In the genomic region with DNA sequence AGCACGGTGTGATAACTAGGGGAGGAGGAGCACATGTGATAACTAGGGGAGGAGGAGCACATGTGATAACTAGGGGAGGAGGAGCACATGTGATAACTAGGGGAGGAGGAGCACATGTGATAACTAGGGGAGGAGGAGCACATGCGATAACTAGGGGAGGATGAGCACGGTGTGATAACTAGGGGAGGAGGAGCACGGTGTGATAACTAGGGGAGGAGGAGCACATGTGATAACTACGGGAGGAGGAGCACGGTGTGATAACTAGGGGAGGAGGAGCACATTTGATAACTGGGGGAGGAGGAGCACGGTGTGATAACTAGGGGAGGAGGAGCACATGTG, we compare ENCODE assay signal across 5 cellular contexts.
DNase-seq lines count a peak whose midpoint lies in the region; ATAC-seq, FAIRE-seq and TF ChIP-seq lines count a peak whose summit lies in the region.
"Not testable (repeated sequence)": the region's sequence is repeated elsewhere in the genome, so short reads cannot be mapped to it uniquely, and the experiment has no call there.

No MANE protein-coding gene starts in this region.

- H3K79me1 ChIP-seq in H1 (ENCODE audit: low read depth, low read length): not testable (repeated sequence)

- H2BK120ac ChIP-seq in H1 (replicated peaks; ENCODE audit: low read depth, low read length): not testable (repeated sequence)

- not testable (repeated sequence) for BruUV-seq in A673 (replicated peaks; lab: Mats Ljungman, UMichigan); K562 (replicated peaks; lab: Mats Ljungman, UMichigan); HepG2 (replicated peaks; lab: Mats Ljungman, UMichigan)

- not testable (repeated sequence) for H3K36me3 ChIP-seq in A673 (ENCODE audit: insufficient read depth, low read length, poor library complexity, severe bottlenecking); K562 (ENCODE audit: control insufficient read depth, insufficient read depth, low read length); H1 (ENCODE audit: control insufficient read depth in 2 of 4, insufficient read depth in 4 of 4, low read length in 3 of 4); HepG2 (replicated peaks in 1 of 2; ENCODE audit: control insufficient read depth in 1 of 2, insufficient read depth in 2 of 2, low read length in 2 of 2)

- H3K14ac ChIP-seq in H1 (ENCODE audit: insufficient read length): not testable (repeated sequence)

- peak; percentile 11; the same call in 1 of the 2 replicates for TF ChIP-seq CTCF in A673 (conservative IDR thresholded peaks at IDR 0.05; ENCODE audit: low read depth, low read length)
- not testable (repeated sequence) for TF ChIP-seq CTCF in K562 (IDR thresholded peaks at IDR 0.05 in 2 of 3, conservative IDR thresholded peaks at IDR 0.05 in 1 of 3; ENCODE audit: insufficient read depth in 2 of 3, low read depth in 1 of 3, low read length in 3 of 3); H1 (IDR thresholded peaks at IDR 0.05; ENCODE audit: control extremely low read depth in 1 of 3, insufficient read depth in 1 of 3, low read depth in 1 of 3, low read length in 3 of 3); HepG2 (CRISPR knock-in tag; IDR thresholded peaks at IDR 0.05)

- CTCF ChIA-PET in A673 (lab: Charles Lee); K562 (lab: Yijun Ruan, JAX; ENCODE audit: low intra/inter-chr PET ratio); HepG2 (lab: Yijun Ruan, JAX; ENCODE audit: low intra/inter-chr PET ratio, low total read pairs): not testable (repeated sequence)
- CTCF ChIA-PET in HEK293T (lab: Yijun Ruan, JAX) (interaction anchor here (1.2 kb wide), 1 partner anchor 11 kb away, joined by 3 read pairs; no protein-coding TSS in a partner anchor), H1 (lab: Charles Lee; ENCODE audit: partially characterized antibody) (interaction anchor here (1.4 to 2.0 kb wide), 4 partner anchors 10 to 99 kb away, joined by 5 to 11 read pairs (median 7); no protein-coding TSS in a partner anchor)

- TF ChIP-seq RAD21 in K562 (CRISPR knock-in tag; conservative IDR thresholded peaks at IDR 0.05 in 1 of 2, IDR thresholded peaks at IDR 0.05 in 1 of 2); H1 (IDR thresholded peaks at IDR 0.05 in 1 of 2, conservative IDR thresholded peaks at IDR 0.05 in 1 of 2; ENCODE audit: low read depth in 2 of 2, low read length in 2 of 2); HepG2 (CRISPR knock-in tag; IDR thresholded peaks at IDR 0.05): not testable (repeated sequence)

- 17% methylated on average over 6 of the region's 7 CpGs for WGBS in K562 (ENCODE audit: insufficient coverage, low coverage, missing lambda C conversion rate)
- WGBS in H1 (ENCODE audit: extremely low coverage in 1 of 2, insufficient coverage in 1 of 2, insufficient read length in 1 of 2, insufficient replicate concordance in 2 of 2, low coverage in 1 of 2, low lambda C conversion rate in 2 of 2, missing lambda C conversion rate in 1 of 2), 2 experiments: 94% methylated on average over 6 of the region's 7 CpGs; no CpG with 5 or more reads in 1 of the 2 experiments
- 56% methylated on average over 7 of the region's 7 CpGs for WGBS in HepG2 (ENCODE audit: low lambda C conversion rate)

- H3K56ac ChIP-seq in H1 (replicated peaks; ENCODE audit: insufficient read length, low read depth, low read length): not testable (repeated sequence)

- not testable (repeated sequence) for FAIRE-seq in K562 (lab: Jason Lieb, UNC); H1 (lab: Jason Lieb, UNC); HepG2 (lab: Jason Lieb, UNC)

- H4K91ac ChIP-seq in H1 (replicated peaks; ENCODE audit: insufficient read length, low read length): not testable (repeated sequence)

- TF ChIP-seq POLR2A in K562 (conservative IDR thresholded peaks at IDR 0.05); H1 (IDR thresholded peaks at IDR 0.05; ENCODE audit: control extremely low read depth in 1 of 2, low read depth in 2 of 2, low read length in 2 of 2); HepG2 (IDR thresholded peaks at IDR 0.05; ENCODE audit: insufficient read depth in 1 of 2, low read depth in 2 of 2, low read length in 2 of 2): not testable (repeated sequence)

- not testable (repeated sequence) for H2AK5ac ChIP-seq in H1 (ENCODE audit: low read depth, low read length)

- H3K9ac ChIP-seq in K562 (ENCODE audit: insufficient read depth in 1 of 2, low read depth in 2 of 2, low read length in 2 of 2); H1 (replicated peaks in 1 of 4; ENCODE audit: extremely low read depth in 1 of 4, low read depth in 3 of 4, low read length in 3 of 4); HepG2 (ENCODE audit: insufficient read depth, low read depth, low read length): not testable (repeated sequence)

- H2BK12ac ChIP-seq in H1 (ENCODE audit: low read depth, low read length): not testable (repeated sequence)

- DNase-seq in A673 (ENCODE audit: low spot score); HEK293T (ENCODE audit: extremely low spot score); K562 (ENCODE audit: extremely low read depth in 1 of 4, low spot score in 3 of 4); H1 (ENCODE audit: low read depth in 1 of 2, low spot score in 2 of 2); HepG2 (ENCODE audit: low spot score): not testable (repeated sequence)

- not testable (repeated sequence) for H3K27ac ChIP-seq in A673 (ENCODE audit: low read depth, low read length, poor library complexity, severe bottlenecking); K562 (ENCODE audit: extremely low read depth, low read depth, low read length); H1 (ENCODE audit: low read depth, low read length); HepG2 (ENCODE audit: extremely low read length, insufficient read depth, low read length)

- not testable (repeated sequence) for H2BK15ac ChIP-seq in H1 (ENCODE audit: low read length)

- not testable (repeated sequence) for H3K4me2 ChIP-seq in K562 (ENCODE audit: insufficient read depth, low read length); H1 (ENCODE audit: insufficient read depth in 1 of 2, low read depth in 2 of 2, low read length in 2 of 2); HepG2 (ENCODE audit: low read depth, low read length)

- H3K9me1 ChIP-seq in K562 (ENCODE audit: control insufficient read depth, insufficient read depth, low read length): not testable (repeated sequence)

- not testable (repeated sequence) for H3K79me2 ChIP-seq in K562 (ENCODE audit: control insufficient read depth, insufficient read depth, low read length); H1 (ENCODE audit: control insufficient read depth in 1 of 2, insufficient read depth in 2 of 2, low read length in 2 of 2); HepG2 (ENCODE audit: insufficient read depth, low read length)

- in situ Hi-C loops in K562 (cut with MboI); HepG2 (cut with HindIII; ENCODE audit: extremely low pct_ligation_motif_present, low pct_unique_long_range_greater_than_20kb): not testable (repeated sequence)

- POLR2A ChIA-PET in A673 (lab: Charles Lee; ENCODE audit: low non-redundant PET); HEK293T (lab: Yijun Ruan, JAX); K562 (lab: Yijun Ruan, JAX); H1 (lab: Charles Lee; ENCODE audit: partially characterized antibody); HepG2 (lab: Yijun Ruan, JAX): not testable (repeated sequence)

- not testable (repeated sequence) for H4K8ac ChIP-seq in H1 (ENCODE audit: extremely low read depth, insufficient read depth, low read length)

- not testable (repeated sequence) for H3K23ac ChIP-seq in H1 (ENCODE audit: insufficient read length)

- H2BK20ac ChIP-seq in H1 (ENCODE audit: low read length): not testable (repeated sequence)

- TF ChIP-seq EP300 in K562 (IDR thresholded peaks at IDR 0.05; ENCODE audit: low read length); H1 (IDR thresholded peaks at IDR 0.05; ENCODE audit: borderline replicate concordance in 1 of 2, low read depth in 2 of 2, low read length in 2 of 2); HepG2 (IDR thresholded peaks at IDR 0.05; ENCODE audit: low read depth in 2 of 2, low read length in 2 of 2); HepG2 (CRISPR knock-in tag; IDR thresholded peaks at IDR 0.05; ENCODE audit: borderline replicate concordance): not testable (repeated sequence)

- not testable (repeated sequence) for H3K4ac ChIP-seq in H1 (replicated peaks; ENCODE audit: insufficient read length, low read depth, low read length)

- not testable (repeated sequence) for ATAC-seq in K562, HepG2

- not testable (repeated sequence) for H3K18ac ChIP-seq in H1 (ENCODE audit: extremely low read depth, low read length)

- not testable (repeated sequence) for H3K4me3 ChIP-seq in A673 (ENCODE audit: low read depth, low read length, poor library complexity, severe bottlenecking); K562; H1 (ENCODE audit: extremely low read depth in 1 of 4, insufficient read depth in 2 of 4, low read depth in 3 of 4, low read length in 4 of 4); HepG2 (replicated peaks in 1 of 3; ENCODE audit: insufficient read depth in 1 of 3, low read depth in 2 of 3, low read length in 3 of 3)

- H4K5ac ChIP-seq in H1 (ENCODE audit: insufficient read length, low read depth, low read length): not testable (repeated sequence)

- not testable (repeated sequence) for H3K9me3 ChIP-seq in A673 (ENCODE audit: low read depth, low read length, poor library complexity, severe bottlenecking); K562 (replicated peaks; ENCODE audit: control insufficient read depth, insufficient read depth, low read depth, low read length); H1 (ENCODE audit: insufficient read depth in 2 of 2, low read depth in 1 of 2, low read length in 1 of 2); HepG2 (ENCODE audit: low read length)

- H3K27me3 ChIP-seq in A673 (replicated peaks; ENCODE audit: insufficient read depth, low read depth, low read length, poor library complexity); H1 (replicated peaks in 1 of 4; ENCODE audit: control insufficient read depth in 3 of 4, extremely low read depth in 1 of 4, insufficient read depth in 3 of 4, low read length in 3 of 4); HepG2 (ENCODE audit: control insufficient read depth in 1 of 2, insufficient read depth in 2 of 2, low read length in 2 of 2): not testable (repeated sequence)
- peaks cover 19 to 32% of the 10 kb centered on the region in 2 experiments; a peak in 4 of 5 replicates for H3K27me3 ChIP-seq in K562 (ENCODE audit: control insufficient read depth in 2 of 2, insufficient read depth in 2 of 2, low read length in 2 of 2)

- intact Hi-C loops in A673 (cut with micrococcal nuclease; ENCODE audit: unreplicated experiment); K562 (cut with micrococcal nuclease); HepG2 (cut with micrococcal nuclease; ENCODE audit: unreplicated experiment): not testable (repeated sequence)

- H4K20me1 ChIP-seq in K562 (replicated peaks; ENCODE audit: control insufficient read depth, insufficient read depth, low read length); H1 (replicated peaks in 1 of 2; ENCODE audit: control insufficient read depth in 1 of 2, insufficient read depth in 2 of 2, low read length in 2 of 2); HepG2 (ENCODE audit: insufficient read depth, low read length): not testable (repeated sequence)

- not testable (repeated sequence) for H3K23me2 ChIP-seq in H1 (ENCODE audit: low read depth, low read length)

- H3K4me1 ChIP-seq in A673 (ENCODE audit: insufficient read depth, low read length, poor library complexity, severe bottlenecking); K562 (replicated peaks in 1 of 2; ENCODE audit: control insufficient read depth in 2 of 2, insufficient read depth in 2 of 2, low read length in 2 of 2); H1 (replicated peaks in 1 of 4; ENCODE audit: control insufficient read depth in 3 of 4, insufficient read depth in 4 of 4, low read length in 3 of 4): not testable (repeated sequence)
- peaks cover 25% of the 10 kb centered on the region for H3K4me1 ChIP-seq in HepG2 (ENCODE audit: insufficient read depth, low read length)

- not testable (repeated sequence) for H2AFZ ChIP-seq in K562 (ENCODE audit: low read depth, low read length); H1 (ENCODE audit: low read length); HepG2 (ENCODE audit: low read length)

- H2BK5ac ChIP-seq in H1 (ENCODE audit: low read depth, low read length): not testable (repeated sequence)
